In the genomic region with DNA sequence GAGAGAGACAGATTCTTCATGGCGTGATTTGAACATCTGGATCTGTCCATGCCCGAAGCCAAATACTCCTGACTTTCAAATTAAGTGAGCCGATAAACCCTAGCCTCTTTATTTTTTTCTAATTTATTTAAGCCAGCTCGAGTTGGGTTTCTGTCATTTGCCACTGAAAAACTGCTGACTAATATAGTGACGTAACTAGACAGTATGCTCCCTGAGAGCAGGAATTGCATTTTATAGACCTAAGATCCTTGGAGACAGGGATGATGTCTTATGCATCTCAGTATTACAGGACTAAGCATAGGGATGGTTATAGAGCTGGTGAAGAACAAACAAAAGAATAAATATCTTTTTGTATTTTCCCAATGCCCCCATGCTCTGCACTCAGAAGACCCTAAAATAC, we compare ENCODE assay signal across 31 cellular contexts. TPM values are rescaled to one million over a fixed set of nuclear protein-coding genes. Genes with fewer than 3 reads are reported as not detected.
"Had no signal": no experiment of that assay in that cellular context is flagged by ENCODE, and none has a peak within 500 bp of the region (broad histone marks: within the 10 kb centered on the region; RNA-seq: fewer than 3 reads in every experiment).

No MANE protein-coding gene starts in this region.

- H3K27me3 ChIP-seq: testis, thyroid gland had no signal

- H3K27ac ChIP-seq: stomach, suprapubic skin, testis, thoracic aorta, thyroid gland, tibial artery, tibial nerve, transverse colon, upper lobe of left lung, upper lobe of right lung, uterus, vagina had no signal

- H3K4me3 Mint-ChIP-seq: stimulated activated effector memory CD8-positive, alpha-beta T cell treated with anti-CD3 and anti-CD28 coated beads, Interleukin-12 subunit alpha, Interleukin-12 subunit beta, amount 100 ng/mL, for 72 hours; stimulated activated memory B cell treated with anti-CD40 and anti-IgM and Interleukin-4, amounts not matched to agents 10 μg/mL and 1 μg/mL and 100 μg/mL, for 72 hours; stimulated activated naive B cell treated with anti-CD40 and anti-IgM and Interleukin-4, amounts not matched to agents 10 μg/mL and 1 μg/mL and 100 μg/mL, for 72 hours; stimulated activated naive CD8-positive, alpha-beta T cell treated with anti-CD3 and anti-CD28 coated beads, Interleukin-15, amount 100 ng/mL, for 72 hours; stimulated activated naive CD8-positive, alpha-beta T cell treated with anti-CD3 and anti-CD28 coated beads, Interleukin-15, Interleukin-2, amounts not matched to agents 100 ng/mL and 50 ng/mL, for 24 hours; type B pancreatic cell had no signal

- H3K4me1 ChIP-seq: testis, thyroid gland, transverse colon, upper lobe of right lung, vagina had no signal

- H3K36me3 Mint-ChIP-seq: stimulated activated effector memory CD8-positive, alpha-beta T cell treated with anti-CD3 and anti-CD28 coated beads, Interleukin-12 subunit alpha, Interleukin-12 subunit beta, amount 100 ng/mL, for 72 hours; stimulated activated memory B cell treated with anti-CD40 and anti-IgM and Interleukin-4, amounts not matched to agents 10 μg/mL and 1 μg/mL and 100 μg/mL, for 72 hours; type B pancreatic cell had no signal

- H3K27ac Mint-ChIP-seq: stimulated activated effector memory CD8-positive, alpha-beta T cell treated with anti-CD3 and anti-CD28 coated beads, Interleukin-12 subunit alpha, Interleukin-12 subunit beta, amount 100 ng/mL, for 72 hours; stimulated activated memory B cell treated with anti-CD40 and anti-IgM and Interleukin-4, amounts not matched to agents 10 μg/mL and 1 μg/mL and 100 μg/mL, for 72 hours; stimulated activated naive B cell treated with anti-CD40 and anti-IgM and Interleukin-4, amounts not matched to agents 10 μg/mL and 1 μg/mL and 100 μg/mL, for 72 hours; stimulated activated naive CD8-positive, alpha-beta T cell treated with anti-CD3 and anti-CD28 coated beads, Interleukin-15, Interleukin-2, amounts not matched to agents 100 ng/mL and 50 ng/mL, for 24 hours; type B pancreatic cell had no signal

- H3K4me3 ChIP-seq: stomach, suprapubic skin, testis, thoracic aorta, thyroid gland, tibial artery, tibial nerve, transverse colon, upper lobe of left lung, upper lobe of right lung, uterus, vagina had no signal

- H3K9me3 Mint-ChIP-seq: stimulated activated effector memory CD8-positive, alpha-beta T cell treated with anti-CD3 and anti-CD28 coated beads, Interleukin-12 subunit alpha, Interleukin-12 subunit beta, amount 100 ng/mL, for 72 hours; stimulated activated memory B cell treated with anti-CD40 and anti-IgM and Interleukin-4, amounts not matched to agents 10 μg/mL and 1 μg/mL and 100 μg/mL, for 72 hours; stimulated activated naive CD8-positive, alpha-beta T cell treated with anti-CD3 and anti-CD28 coated beads, Interleukin-15, Interleukin-2, amounts not matched to agents 100 ng/mL and 50 ng/mL, for 24 hours; type B pancreatic cell had no signal

- H3K9me3 ChIP-seq: suprapubic skin, testis, thoracic aorta, thyroid gland, tibial artery, tibial nerve, transverse colon, upper lobe of left lung, upper lobe of right lung, uterus, vagina had no signal

- H3K36me3 ChIP-seq: stomach, suprapubic skin, thoracic aorta, thyroid gland, tibial artery, tibial nerve, transverse colon, upper lobe of left lung, upper lobe of right lung, uterus, vagina had no signal

- FAIRE-seq: urothelium cell line had no signal

- DNase-seq: stimulated activated CD4-positive, alpha-beta T cell treated with anti-CD3 and anti-CD28 coated beads, Interleukin-2, amount 100 ng/mL, for 48 hours; stimulated activated CD4-positive, alpha-beta T cell treated with anti-CD3 and anti-CD28 coated beads, Interleukin-4, amount 100 ng/mL, for 1 hour; stimulated activated CD4-positive, alpha-beta T cell treated with anti-CD3 and anti-CD28 coated beads, Interleukin-4, amount 100 ng/mL, for 24 hours; stimulated activated CD4-positive, alpha-beta T cell treated with anti-CD3 and anti-CD28 coated beads, Interleukin-4, amount 100 ng/mL, for 4 hours; stimulated activated CD8-positive, alpha-beta memory T cell treated with anti-CD3 and anti-CD28 coated beads, Interleukin-4, amount 100 ng/mL, for 48 hours; stimulated activated naive B cell treated with anti-CD40 and anti-IgM and Interleukin-4, amounts not matched to agents 10 μg/mL and 1 μg/mL and 100 μg/mL, for 72 hours; stimulated activated naive CD4-positive, alpha-beta T cell; stimulated activated naive CD4-positive, alpha-beta T cell treated with Interleukin-2 at 50 U/mL for 16 hours; stimulated activated naive CD8-positive, alpha-beta T cell treated with anti-CD3 and anti-CD28 coated beads, Interleukin-15, amount 100 ng/mL, for 72 hours; stimulated activated naive CD8-positive, alpha-beta T cell treated with anti-CD3 and anti-CD28 coated beads, Interleukin-15, Interleukin-2, amounts not matched to agents 100 U/mL and 50 U/mL, for 24 hours; stomach; substantia nigra; testis; thyroid gland; tibial artery; transverse colon; trophoblast cell; upper lobe of left lung; upper lobe of right lung; uterus had no signal

- ATAC-seq: stimulated activated effector memory CD8-positive, alpha-beta T cell treated with anti-CD3 and anti-CD28 coated beads, Interleukin-12 subunit alpha, Interleukin-12 subunit beta, amount 100 ng/mL, for 72 hours; stimulated activated memory B cell treated with anti-CD40 and anti-IgM and Interleukin-4, amounts not matched to agents 10 μg/mL and 1 μg/mL and 100 μg/mL, for 72 hours; stimulated activated naive B cell treated with anti-CD40 and anti-IgM and Interleukin-4, amounts not matched to agents 10 μg/mL and 1 μg/mL and 100 μg/mL, for 72 hours; stimulated activated naive CD8-positive, alpha-beta T cell treated with anti-CD3 and anti-CD28 coated beads, Interleukin-15, amount 100 ng/mL, for 72 hours; stimulated activated naive CD8-positive, alpha-beta T cell treated with anti-CD3 and anti-CD28 coated beads, Interleukin-15, Interleukin-2, amounts not matched to agents 100 U/mL and 50 U/mL, for 24 hours; upper lobe of right lung had no signal

RNA-seq across cellular contexts. Expression of a gene that starts 4.6 kb away (rescaled TPM):
- total RNA-seq: subcutaneous adipose tissue, thoracic aorta, upper lobe of right lung, ureter, vagina had no signal
